In genomic region chr5:140664353-140665119, GRCh38 we compare ENCODE assay signal across 8 cellular contexts.
DNase-seq lines count a peak whose midpoint lies in the region; ATAC-seq, FAIRE-seq and TF ChIP-seq lines count a peak whose summit lies in the region.

WDR55 (plus strand) TSS chr5:140664904; CDS start chr5:140664913, 9 bp downstream.

- DNase-seq in ELF-1 (ENCODE audit: low read depth, low spot score): peak; percentile 96
- peak; percentile 94 for DNase-seq in H54 (ENCODE audit: insufficient read length, low spot score)
- peak; percentile 82 for DNase-seq in SHP77 treated with DMSO at 0.1 percent for 48 hours (lab: John Stamatoyannopoulos, UW)
- DNase-seq in activated gamma-delta T cell (lab: John Stamatoyannopoulos, UW): peak; percentile 95
- peak; percentile 76 for DNase-seq in fibroblast of the conjunctiva (ENCODE audit: low read depth)
- peak; percentile 94 for DNase-seq in nephron progenitor cell
- peak; percentile 93 to 95 for DNase-seq in stimulated activated naive CD8-positive, alpha-beta T cell treated with anti-CD3 and anti-CD28 coated beads, Interleukin-15, amount 100 ng/mL, for 72 hours

- H3K36me3 Mint-ChIP-seq in nephron progenitor cell (ENCODE audit: low read depth): peaks cover 69% of the 10 kb centered on the region

- peak within 1 kb of the TSS; percentile 90 for H3K9ac ChIP-seq in Loucy (ENCODE audit: low read depth, low read length, poor library complexity, severe bottlenecking)

- H4K20me1 ChIP-seq in Loucy (ENCODE audit: insufficient read depth, low read length, poor library complexity, severe bottlenecking): peaks cover 25% of the 10 kb centered on the region

- 0 out of 2 replicates have a peak, but pooled peaks cover 4% of the 10 kb centered on the region for H3F3A ChIP-seq in Loucy (ENCODE audit: low read depth)

- H2AFZ ChIP-seq in Loucy (ENCODE audit: low read length): peak within 1 kb of the TSS; percentile 74

- no peak for TF ChIP-seq CTCF in Loucy (conservative IDR thresholded peaks at IDR 0.05; ENCODE audit: low read length)
- no peak for TF ChIP-seq CTCF in nephron progenitor cell (IDR thresholded peaks at IDR 0.05)

- H3K9me3 ChIP-seq in Loucy (ENCODE audit: insufficient read depth, low read depth, low read length): no peaks in the 10 kb centered on the region

- no peak for FAIRE-seq in H54 (lab: Jason Lieb, UNC)

- H3K9me3 Mint-ChIP-seq in nephron progenitor cell: no peaks in the 10 kb centered on the region
- no peaks in the 10 kb centered on the region for H3K9me3 Mint-ChIP-seq in stimulated activated naive CD8-positive, alpha-beta T cell treated with anti-CD3 and anti-CD28 coated beads, Interleukin-15, amount 100 ng/mL, for 72 hours

- H3K27me3 Mint-ChIP-seq in nephron progenitor cell (ENCODE audit: low read depth, poor library complexity): peaks cover 3% of the 10 kb centered on the region
- H3K27me3 Mint-ChIP-seq in stimulated activated naive CD8-positive, alpha-beta T cell treated with anti-CD3 and anti-CD28 coated beads, Interleukin-15, amount 100 ng/mL, for 72 hours: no peaks in the 10 kb centered on the region

- H3K36me3 ChIP-seq in Loucy (ENCODE audit: insufficient read depth, low read length): peaks cover 50% of the 10 kb centered on the region; the same call in 1 of the 2 replicates

- no peaks in the 10 kb centered on the region for H3K9me2 ChIP-seq in Loucy (replicated peaks; ENCODE audit: low read depth, low read length)

- peak within 1 kb of the TSS; percentile 100 for H3K4me3 Mint-ChIP-seq in nephron progenitor cell
- peak within 1 kb of the TSS; percentile 96 to 99 for H3K4me3 Mint-ChIP-seq in stimulated activated naive CD8-positive, alpha-beta T cell treated with anti-CD3 and anti-CD28 coated beads, Interleukin-15, amount 100 ng/mL, for 72 hours

- peaks cover 4% of the 10 kb centered on the region for H3K27me3 ChIP-seq in Loucy (ENCODE audit: insufficient read depth, low read length, poor library complexity, severe bottlenecking)

- H3K4me2 ChIP-seq in Loucy (ENCODE audit: low read depth, low read length, poor library complexity, severe bottlenecking): peak within 1 kb of the TSS; percentile 66

- TF ChIP-seq POLR2A in H54 (IDR thresholded peaks at IDR 0.05; ENCODE audit: low read depth, low read length): peak; percentile 93

- peaks cover 36% of the 10 kb centered on the region for H3K79me2 ChIP-seq in Loucy (ENCODE audit: insufficient read depth, low read length)

- H3K4me3 ChIP-seq in Loucy (ENCODE audit: low read length, poor library complexity, severe bottlenecking): peak within 1 kb of the TSS; percentile 99

- peaks cover 26% of the 10 kb centered on the region for H3K4me1 ChIP-seq in Loucy (ENCODE audit: insufficient read depth, low read length, poor library complexity, severe bottlenecking)

- ATAC-seq in stimulated activated naive CD8-positive, alpha-beta T cell treated with anti-CD3 and anti-CD28 coated beads, Interleukin-15, amount 100 ng/mL, for 72 hours: peak; percentile 98

- peaks cover 21% of the 10 kb centered on the region for H3K4me1 Mint-ChIP-seq in nephron progenitor cell
- H3K4me1 Mint-ChIP-seq in stimulated activated naive CD8-positive, alpha-beta T cell treated with anti-CD3 and anti-CD28 coated beads, Interleukin-15, amount 100 ng/mL, for 72 hours: peaks cover 37% of the 10 kb centered on the region

- peak within 1 kb of the TSS; percentile 97 for H3K27ac Mint-ChIP-seq in nephron progenitor cell
- peak within 1 kb of the TSS; percentile 97 to 99 for H3K27ac Mint-ChIP-seq in stimulated activated naive CD8-positive, alpha-beta T cell treated with anti-CD3 and anti-CD28 coated beads, Interleukin-15, amount 100 ng/mL, for 72 hours

Comparison
In these comparisons a context has a peak if more than half of its experiments do, and no peak if none do; other contexts are left out.
1. Peak in every context shown above with its lines: DNase-seq, ATAC-seq and H3K4me3 ChIP-seq.